8 cellular contexts compared by ENCODE assay signal in the genomic region with DNA sequence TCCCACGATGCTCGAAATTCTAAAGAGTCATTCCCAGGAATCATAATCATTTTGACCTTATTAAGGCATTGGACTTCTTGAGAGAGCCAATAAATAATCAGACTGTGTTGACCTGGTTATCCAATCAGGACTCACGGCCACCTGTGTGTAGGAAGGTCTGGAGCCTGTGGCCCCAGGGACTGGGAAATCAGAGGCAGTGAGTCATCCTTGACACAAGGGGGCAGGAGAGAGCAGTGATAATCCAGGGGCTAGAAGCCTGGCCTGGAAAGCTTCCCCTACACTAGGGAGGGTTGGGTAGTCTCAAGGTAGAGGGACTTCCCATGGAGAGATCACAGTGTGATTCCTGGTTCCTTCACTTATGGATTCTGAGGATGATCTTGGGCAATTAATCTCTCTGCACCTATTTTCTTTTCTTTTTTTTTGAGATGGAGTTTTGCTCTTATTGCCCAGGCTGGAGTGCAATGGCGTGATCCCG. TPM values are rescaled to one million over a fixed set of nuclear protein-coding genes. Genes with fewer than 3 reads are reported as not detected.
DNase-seq lines count a peak whose midpoint lies in the region; ATAC-seq, FAIRE-seq and TF ChIP-seq lines count a peak whose summit lies in the region.

No MANE protein-coding gene starts in this region.

- TF ChIP-seq CTCF in OCI-LY1 (IDR thresholded peaks at IDR 0.05; ENCODE audit: low read length) (peak; percentile 82), neural progenitor cell (IDR thresholded peaks at IDR 0.05) (peak; percentile 76)

- H3K36me3 ChIP-seq in OCI-LY1 (ENCODE audit: insufficient read depth, low read length) (no peaks in the 10 kb centered on the region), neural progenitor cell (no peaks in the 10 kb centered on the region), aorta (ENCODE audit: control insufficient read depth in 1 of 2, insufficient read depth in 2 of 2, low read length in 1 of 2) (no peaks in the 10 kb centered on the region)

- in situ Hi-C loops in ACHN (cut with HindIII; ENCODE audit: low pct_ligation_motif_present, low pct_unique_long_range_greater_than_20kb, low sequenced_read_pairs): no loop called here

- H3K9ac ChIP-seq in OCI-LY1 (ENCODE audit: low read length): no peak overlapping the region
- no peak overlapping the region for H3K9ac ChIP-seq in neural progenitor cell

- H3K27me3 Mint-ChIP-seq in IgD-negative memory B cell: no peaks in the 10 kb centered on the region
- peaks cover 6% of the 10 kb centered on the region for H3K27me3 Mint-ChIP-seq in neural progenitor cell (ENCODE audit: insufficient read depth, low read depth)

- no peaks in the 10 kb centered on the region for H3K79me2 ChIP-seq in OCI-LY1 (ENCODE audit: insufficient read depth, low read length)
- H3K79me2 ChIP-seq in neural progenitor cell (ENCODE audit: low read depth): no peaks in the 10 kb centered on the region

- H3F3A ChIP-seq in OCI-LY1 (ENCODE audit: insufficient read depth, low read length) (no peaks in the 10 kb centered on the region), neural progenitor cell (ENCODE audit: low read depth) (no peaks in the 10 kb centered on the region)

- H3K4me1 Mint-ChIP-seq in IgD-negative memory B cell (peaks cover 44 to 54% (median 47%) of the 10 kb centered on the region in 3 donors), neural progenitor cell (peaks cover 9% of the 10 kb centered on the region)

- H3K4me3 ChIP-seq in OCI-LY1 (ENCODE audit: low read depth, low read length, poor library complexity, severe bottlenecking) (no peak overlapping the region), neural progenitor cell (no peak overlapping the region), aorta (ENCODE audit: low read length in 2 of 2) (no peak overlapping the region)

- no peaks in the 10 kb centered on the region for H3K9me3 Mint-ChIP-seq in IgD-negative memory B cell
- no peaks in the 10 kb centered on the region for H3K9me3 Mint-ChIP-seq in neural progenitor cell

- peak; percentile 78 for DNase-seq in ACHN
- no peak for DNase-seq in GM18507 (ENCODE audit: extremely low spot score, insufficient read length, low read depth)
- peak; percentile 60 for DNase-seq in activated T-cell treated with anti-CD3 and anti-CD28 coated beads for 24 hours (ENCODE audit: low read depth)
- DNase-seq in fibroblast of gingiva (ENCODE audit: low read depth): peak; percentile 33
- DNase-seq in neural progenitor cell (ENCODE audit: low spot score): peak; percentile 76
- DNase-seq in aorta: peak in 1 of 2 donors; percentile 63

- 60 to 72% methylated on average over 3 to 5 of the region's 5 CpGs for WGBS in aorta, 2 donors

- peaks cover 15% of the 10 kb centered on the region for H3K36me3 Mint-ChIP-seq in IgD-negative memory B cell
- H3K36me3 Mint-ChIP-seq in neural progenitor cell: no peaks in the 10 kb centered on the region

- H3K9me3 ChIP-seq in OCI-LY1 (ENCODE audit: low read length) (no peaks in the 10 kb centered on the region), neural progenitor cell (ENCODE audit: low read depth) (no peaks in the 10 kb centered on the region), aorta (ENCODE audit: control insufficient read depth, low read length) (no peaks in the 10 kb centered on the region)

- H3K27ac Mint-ChIP-seq in IgD-negative memory B cell (peak overlapping the region in 2 of 3 donors; percentile 67 to 78), neural progenitor cell (no peak overlapping the region)

- peak; percentile 59 for ATAC-seq in aorta (ENCODE audit: low FRiP score)

- H3K4me3 Mint-ChIP-seq in IgD-negative memory B cell (peak overlapping the region in 1 of 4 donors; percentile 41), neural progenitor cell (no peak overlapping the region)

- peak; percentile 87 for FAIRE-seq in GM18507 (lab: Jason Lieb, UNC)

- H3K27me3 ChIP-seq in OCI-LY1 (ENCODE audit: insufficient read depth, low read length) (no peaks in the 10 kb centered on the region), neural progenitor cell (no peaks in the 10 kb centered on the region), aorta (ENCODE audit: control insufficient read depth in 1 of 2, insufficient read depth in 2 of 2, low read length in 1 of 2) (no peaks in the 10 kb centered on the region)

- H4K20me1 ChIP-seq in OCI-LY1 (ENCODE audit: insufficient read depth, low read length): no peaks in the 10 kb centered on the region
- H4K20me1 ChIP-seq in neural progenitor cell (ENCODE audit: low read depth): no peaks in the 10 kb centered on the region

- H3K4me2 ChIP-seq in OCI-LY1 (ENCODE audit: low read length) (no peak overlapping the region), neural progenitor cell (no peak overlapping the region)

- H3K9me2 ChIP-seq in OCI-LY1 (ENCODE audit: low read depth, low read length): no peaks in the 10 kb centered on the region

- H3K4me1 ChIP-seq in OCI-LY1 (ENCODE audit: insufficient read depth, low read length, severe bottlenecking) (no peaks in the 10 kb centered on the region), neural progenitor cell (no peaks in the 10 kb centered on the region), aorta (ENCODE audit: control insufficient read depth in 1 of 2, insufficient read depth in 2 of 2, low read length in 2 of 2) (peaks cover 3 to 9% of the 10 kb centered on the region in 2 donors)

- H2AFZ ChIP-seq in OCI-LY1 (ENCODE audit: low read length): no peak overlapping the region
- H2AFZ ChIP-seq in neural progenitor cell (replicated peaks): no peak overlapping the region

- no peak overlapping the region for H3K27ac ChIP-seq in OCI-LY1 (ENCODE audit: low read depth, low read length, poor library complexity, severe bottlenecking)
- no peak overlapping the region for H3K27ac ChIP-seq in neural progenitor cell
- no peak overlapping the region for H3K27ac ChIP-seq in aorta (ENCODE audit: low read depth in 1 of 2, low read length in 2 of 2)

- intact Hi-C loops in aorta (cut with DNase I): loop anchor here in 1 of 2 donors (2.0 to 10.0 kb wide), 2 partner anchors 46 to 104 kb away; a partner anchor contains a TSS

RNA-seq across cellular contexts. Expression of a gene that starts 4.7 kb away (rescaled TPM):
- polyA plus RNA-seq in IgD-negative memory B cell: 28.3 TPM
- 0.03 TPM in 1 of 2 replicates, not detected in the other for total RNA-seq in neural progenitor cell (ENCODE audit: low replicate concordance)
- 10 to 100 TPM; 22.0 to 23.9 TPM for total RNA-seq in aorta
- 10 to 100 TPM in 1 of 2 donors, 1 to 10 TPM in 1; 3.8 to 14.8 TPM for polyA plus RNA-seq in aorta

RNA-seq across cellular contexts. Expression of a gene that starts 15.8 kb away (rescaled TPM):
- polyA plus RNA-seq in IgD-negative memory B cell: 7.1 TPM
- 30.8 and 37.0 TPM in 2 replicates for total RNA-seq in neural progenitor cell (ENCODE audit: low replicate concordance)
- total RNA-seq in aorta: 10 to 100 TPM; 19.6 to 21.4 TPM
- polyA plus RNA-seq in aorta: 10 to 100 TPM in 1 of 2 donors, 1 to 10 TPM in 1; 6.8 to 11.0 TPM

RNA-seq across cellular contexts. Expression of a gene that starts 50.1 kb away (rescaled TPM):
- 31.0 TPM for polyA plus RNA-seq in IgD-negative memory B cell
- 8.0 and 15.3 TPM in 2 replicates for total RNA-seq in neural progenitor cell (ENCODE audit: low replicate concordance)
- 10 to 100 TPM; 11.4 to 42.2 TPM for total RNA-seq in aorta
- polyA plus RNA-seq in aorta: 10 to 100 TPM in 1 of 2 donors, 1 to 10 TPM in 1; 7.4 to 11.5 TPM

Comparison
In these comparisons a context has a peak if more than half of its experiments do, and no peak if none do; other contexts are left out.
1. RNA of a gene that starts 4.7 kb away (total RNA-seq): 22.0 to 23.9 TPM in aorta; 0.03 TPM in neural progenitor cell; every median in the first group is over 10 times any median in the second.